In the genomic region with DNA sequence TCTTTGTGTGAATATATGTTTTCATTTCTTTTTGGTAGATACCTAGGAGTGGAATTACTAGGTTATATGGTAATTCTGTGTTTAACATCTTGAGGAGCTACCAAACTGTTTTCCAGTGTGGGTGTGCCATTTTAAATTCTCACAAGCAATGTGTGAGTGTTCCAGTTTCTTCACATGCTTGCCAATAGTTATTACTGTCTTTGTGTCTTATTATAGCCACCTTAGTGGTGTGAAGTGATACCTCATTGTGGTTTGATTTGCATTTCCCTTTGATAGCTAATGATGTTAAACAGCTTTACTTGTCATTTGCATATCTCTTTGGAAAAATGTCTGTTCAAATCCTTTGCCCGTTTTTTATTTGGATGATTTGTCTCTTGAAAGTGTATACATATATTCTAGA, we compare ENCODE assay signal across 35 cellular contexts.
"Had no signal": no experiment of that assay in that cellular context is flagged by ENCODE, and none has a peak within 500 bp of the region (broad histone marks: within the 10 kb centered on the region; RNA-seq: fewer than 3 reads in every experiment).

No MANE protein-coding gene starts in this region.

- H3K4me1 Mint-ChIP-seq: activated B cell treated with CpG ODN at 0.5 μM for 24 hours; activated naive CD8-positive, alpha-beta T cell treated with anti-CD3 and anti-CD28 coated beads for 36 hours; activated naive CD8-positive, alpha-beta T cell treated with anti-CD3 and anti-CD28 coated beads, Interleukin-2, amount 50 U/mL, for 24 hours; activated T-helper 17 cell treated with anti-CD3 and anti-CD28 coated beads, Interleukin-2, amount 50 U/mL, for 72 hours; T-helper 17 cell had no signal

- H3K27ac ChIP-seq: adrenal gland, body of pancreas, esophagus muscularis mucosa, foreskin keratinocyte, gastrocnemius medialis, heart left ventricle, WERI-Rb-1 had no signal

- FAIRE-seq: colon had no signal

- H3K4me3 ChIP-seq: adrenal gland, body of pancreas, esophagus muscularis mucosa, gastrocnemius medialis, heart left ventricle had no signal

- H3K4me1 ChIP-seq: adrenal gland, body of pancreas, esophagus muscularis mucosa, foreskin keratinocyte, gastrocnemius medialis, heart left ventricle had no signal

- DNase-seq: activated B cell treated with CpG ODN at 0.5 μM for 24 hours; activated CD4-positive, alpha-beta T cell treated with anti-CD3 and anti-CD28 coated beads for 48 hours; activated CD4-positive, alpha-beta T cell treated with anti-CD3 and anti-CD28 coated beads, Interleukin-2, amount 50 U/mL, for 1 hour; activated CD4-positive, alpha-beta T cell treated with anti-CD3 and anti-CD28 coated beads, Interleukin-2, amount 50 U/mL, for 48 hours; activated CD8-positive, alpha-beta memory T cell treated with anti-CD3 and anti-CD28 coated beads for 24 hours; activated CD8-positive, alpha-beta T cell treated with anti-CD3 and anti-CD28 coated beads for 36 hours; activated effector memory CD4-positive, alpha-beta T cell treated with Interleukin-2 at 50 U/mL for 16 hours; activated gamma-delta T cell treated with Interleukin-2 at 50 U/mL for 16 hours; activated naive CD4-positive, alpha-beta T cell treated with anti-CD3 and anti-CD28 coated beads, Interleukin-2, amount 50 U/mL, for 16 hours; activated naive CD4-positive, alpha-beta T cell treated with Interleukin-2 at 50 U/mL for 16 hours; activated naive CD8-positive, alpha-beta T cell treated with anti-CD3 and anti-CD28 coated beads for 36 hours; activated naive CD8-positive, alpha-beta T cell treated with anti-CD3 and anti-CD28 coated beads, Interleukin-2, amount 50 U/mL, for 24 hours; activated T-cell treated with anti-CD3 and anti-CD28 coated beads, Interleukin-2, amount 50 U/mL, for 4 hours; adrenal gland; amygdala; aorta; body of pancreas; caudate nucleus; cortex of kidney; dermis blood vessel endothelial cell; effector CD4-positive, alpha-beta T cell; effector memory CD8-positive, alpha-beta T cell; erythroblast; foreskin keratinocyte; gastrocnemius medialis; glutamatergic neuron; heart left ventricle; T-helper 17 cell; T1000; WERI-Rb-1 had no signal

- H3K27me3 Mint-ChIP-seq: activated B cell treated with CpG ODN at 0.5 μM for 24 hours; activated CD8-positive, alpha-beta T cell treated with anti-CD3 and anti-CD28 coated beads for 36 hours; activated naive CD8-positive, alpha-beta T cell treated with anti-CD3 and anti-CD28 coated beads, Interleukin-2, amount 50 U/mL, for 24 hours; activated T-helper 17 cell treated with anti-CD3 and anti-CD28 coated beads, Interleukin-2, amount 50 U/mL, for 72 hours; effector memory CD8-positive, alpha-beta T cell; T-helper 17 cell had no signal

- H3K27ac Mint-ChIP-seq: activated B cell treated with CpG ODN at 0.5 μM for 24 hours; activated CD8-positive, alpha-beta T cell treated with anti-CD3 and anti-CD28 coated beads for 36 hours; activated naive CD8-positive, alpha-beta T cell treated with anti-CD3 and anti-CD28 coated beads for 36 hours; activated naive CD8-positive, alpha-beta T cell treated with anti-CD3 and anti-CD28 coated beads, Interleukin-2, amount 50 U/mL, for 24 hours; activated T-helper 17 cell treated with anti-CD3 and anti-CD28 coated beads, Interleukin-2, amount 50 U/mL, for 72 hours; effector memory CD8-positive, alpha-beta T cell; T-helper 17 cell; T-helper 2 cell treated with Interferon-gamma antibody and Interleukin-4, amounts not matched to agents 5 μg/mL and 100 μg/mL, for 36 hours had no signal

- H3K9me3 ChIP-seq: adrenal gland, body of pancreas, gastrocnemius medialis had no signal

- H3K27me3 ChIP-seq: adrenal gland, body of pancreas, esophagus muscularis mucosa, foreskin keratinocyte, gastrocnemius medialis, heart left ventricle had no signal

- H3K4me3 Mint-ChIP-seq: activated B cell treated with CpG ODN at 0.5 μM for 24 hours; activated CD8-positive, alpha-beta T cell treated with anti-CD3 and anti-CD28 coated beads for 36 hours; activated naive CD8-positive, alpha-beta T cell treated with anti-CD3 and anti-CD28 coated beads for 36 hours; activated naive CD8-positive, alpha-beta T cell treated with anti-CD3 and anti-CD28 coated beads, Interleukin-2, amount 50 U/mL, for 24 hours; activated T-cell treated with anti-CD3 and anti-CD28 coated beads, Interleukin-2, amount 50 U/mL, for 4 hours; activated T-helper 17 cell treated with anti-CD3 and anti-CD28 coated beads, Interleukin-2, amount 50 U/mL, for 72 hours; effector memory CD8-positive, alpha-beta T cell; T-helper 17 cell; T-helper 2 cell treated with Interferon-gamma antibody and Interleukin-4, amounts not matched to agents 5 μg/mL and 100 μg/mL, for 36 hours had no signal

- H3K36me3 ChIP-seq: adrenal gland, esophagus muscularis mucosa, gastrocnemius medialis, heart left ventricle, WERI-Rb-1 had no signal

- ATAC-seq: activated CD4-positive, CD25-positive, alpha-beta regulatory T cell treated with anti-CD3 and anti-CD28 coated beads, Interleukin-2, amount 50 U/mL, for 24 hours; activated CD8-positive, alpha-beta T cell treated with anti-CD3 and anti-CD28 coated beads for 36 hours; activated naive CD8-positive, alpha-beta T cell treated with anti-CD3 and anti-CD28 coated beads, Interleukin-2, amount 50 U/mL, for 24 hours; activated T-cell treated with anti-CD3 and anti-CD28 coated beads, Interleukin-2, amount 50 U/mL, for 4 hours; activated T-helper 17 cell treated with anti-CD3 and anti-CD28 coated beads, Interleukin-2, amount 50 U/mL, for 72 hours; body of pancreas; effector memory CD8-positive, alpha-beta T cell; foreskin keratinocyte; gastrocnemius medialis; heart left ventricle; T-helper 17 cell had no signal
